Comparison of ENCODE assay signal across 21 cellular contexts in genomic region chr2:158815166-158815565, GRCh38. TPM values are rescaled to one million over a fixed set of nuclear protein-coding genes. Genes with fewer than 3 reads are reported as not detected.
A peak's percentile ranks its signal among the peaks of the same experiment; 100 is the strongest.
DNase-seq lines count a peak whose midpoint lies in the region; ATAC-seq and TF ChIP-seq lines count a peak whose summit lies in the region.
"Had no signal": no experiment of that assay in that cellular context is flagged by ENCODE, and none has a peak within 500 bp of the region (broad histone marks: within the 10 kb centered on the region; RNA-seq: fewer than 3 reads in every experiment).

No MANE protein-coding gene starts in this region.

- TF ChIP-seq CTCF in ascending aorta (IDR thresholded peaks at IDR 0.05): no peak
- TF ChIP-seq CTCF in nephron (IDR thresholded peaks at IDR 0.05; ENCODE audit: unreplicated experiment in 3 of 3): no peak

- no peaks in the 10 kb centered on the region for H3K36me3 Mint-ChIP-seq in nephron (ENCODE audit: low read depth)
- H3K36me3 Mint-ChIP-seq: CD4-positive, CD25-positive, alpha-beta regulatory T cell; CD8-positive, alpha-beta T cell had no signal

- no peaks in the 10 kb centered on the region for H3K9me3 Mint-ChIP-seq in nephron
- H3K9me3 Mint-ChIP-seq: CD8-positive, alpha-beta T cell had no signal

- peak overlapping the region; percentile 12 to 17 (median 13) for H3K27ac Mint-ChIP-seq in nephron
- H3K27ac Mint-ChIP-seq: B cell; CD4-positive, CD25-positive, alpha-beta regulatory T cell; CD8-positive, alpha-beta T cell had no signal

- DNase-seq in M059J (ENCODE audit: low read depth): peak; percentile 20
- DNase-seq in ascending aorta (ENCODE audit: low spot score in 2 of 2): no peak
- no peak for DNase-seq in DMS 273 (lab: John Stamatoyannopoulos, UW; ENCODE audit: unreplicated experiment)
- DNase-seq in nucleus accumbens (lab: John Stamatoyannopoulos, UW): no peak
- DNase-seq: Caco-2; CD4-positive, CD25-positive, alpha-beta regulatory T cell; CD8-positive, alpha-beta T cell; DMS 273 treated with DMSO at 0.1 percent for 48 hours; EL; GDM1; H7; HCEC 1CT had no signal

- H3K27me3 Mint-ChIP-seq in nephron (ENCODE audit: low read depth): no peaks in the 10 kb centered on the region

- H3K27me3 ChIP-seq in ascending aorta: no peaks in the 10 kb centered on the region
- H3K27me3 ChIP-seq: BLaER1 had no signal

- H3K27ac ChIP-seq in ascending aorta: peak overlapping the region; percentile 13 to 23
- H3K27ac ChIP-seq: BLaER1, C4-2B had no signal

- no peaks in the 10 kb centered on the region for H3K9me3 ChIP-seq in ascending aorta
- H3K9me3 ChIP-seq: BLaER1, Caco-2 had no signal

- no peak overlapping the region for H3K4me3 Mint-ChIP-seq in nephron
- H3K4me3 Mint-ChIP-seq: B cell; CD4-positive, CD25-positive, alpha-beta regulatory T cell; CD8-positive, alpha-beta T cell had no signal

- peaks cover 0 to 35% of the 10 kb centered on the region in 2 donors for H3K4me1 ChIP-seq in ascending aorta
- H3K4me1 ChIP-seq: BLaER1 had no signal

- no peak overlapping the region for H3K4me3 ChIP-seq in ascending aorta
- H3K4me3 ChIP-seq: BLaER1, GM12878 had no signal

- H3K4me1 Mint-ChIP-seq in nephron: peaks cover 79% of the 10 kb centered on the region
- H3K4me1 Mint-ChIP-seq: B cell; CD4-positive, CD25-positive, alpha-beta regulatory T cell had no signal

- intact Hi-C loops in ascending aorta (cut with DNase I): no loop called here

- no peaks in the 10 kb centered on the region for H3K36me3 ChIP-seq in ascending aorta
- H3K36me3 ChIP-seq: BLaER1 had no signal

- no peak for ATAC-seq in HG03097 (IDR thresholded peaks at IDR 0.05; ENCODE audit: low FRiP score, unreplicated experiment)
- ATAC-seq in HG02870 (IDR thresholded peaks at IDR 0.05; ENCODE audit: unreplicated experiment): no peak
- ATAC-seq: CD8-positive, alpha-beta T cell; GM12878 had no signal

RNA-seq across cellular contexts. Expression of gene DAPL1, which starts 20.0 kb away (rescaled TPM):
- 2.2 TPM in 1 of 2 replicates, not detected in the other for total RNA-seq in M059J (2014; rRNA removed; shearing (Covaris generic))
- total RNA-seq in ascending aorta: not detected
- total RNA-seq: A172; B cell; Caco-2; CD4-positive, CD25-positive, alpha-beta regulatory T cell; CD8-positive, alpha-beta T cell; GM12878; H1; H7 had no signal
